Comparison of ENCODE assay signal across 9 cellular contexts in the genomic region with DNA sequence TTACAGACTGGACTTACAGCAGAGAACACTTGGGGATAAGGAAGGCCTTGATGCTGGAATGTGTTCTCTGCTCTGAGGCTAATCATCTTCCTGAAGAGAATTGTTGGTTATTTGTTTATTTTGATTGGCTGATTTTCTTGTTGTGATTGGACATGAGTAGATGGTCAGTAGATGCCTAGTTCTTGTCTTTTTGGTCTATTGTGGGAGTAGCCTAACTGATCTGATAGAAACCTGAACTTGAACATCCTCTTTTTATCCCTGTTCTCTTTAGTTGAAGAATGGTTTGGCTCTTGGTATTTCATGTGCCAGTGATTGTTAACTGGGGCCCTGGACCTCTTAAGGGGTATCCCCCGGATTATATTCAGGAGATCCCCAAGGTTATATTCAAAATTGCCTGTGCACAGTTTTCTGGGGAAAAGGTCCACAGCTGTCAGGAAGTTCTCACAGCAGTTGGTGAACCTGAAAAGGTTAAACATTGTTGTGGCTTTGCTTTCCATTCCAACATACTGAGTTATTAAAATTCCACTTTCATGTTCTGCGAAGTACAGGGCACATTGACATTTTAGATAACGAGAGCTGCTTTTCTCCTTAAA. TPM values are rescaled to one million over a fixed set of nuclear protein-coding genes. Genes with fewer than 3 reads are reported as not detected.
DNase-seq lines count a peak whose midpoint lies in the region; ATAC-seq, FAIRE-seq and TF ChIP-seq lines count a peak whose summit lies in the region.
"Had no signal": no experiment of that assay in that cellular context is flagged by ENCODE, and none has a peak within 500 bp of the region (broad histone marks: within the 10 kb centered on the region; RNA-seq: fewer than 3 reads in every experiment).

No MANE protein-coding gene starts in this region.

- H3K4me3 ChIP-seq in smooth muscle cell (no peak overlapping the region), ovary (no peak overlapping the region)

- CTCF ChIA-PET in RWPE1 (lab: Yijun Ruan, JAX) = interaction anchor here (0.5 kb wide), 1 partner anchor 138 kb away, joined by 4 read pairs; no protein-coding TSS in a partner anchor
- CTCF ChIA-PET in CD4-positive, alpha-beta T cell (lab: Charles Lee) = no interaction called here

- H3K4me3 Mint-ChIP-seq in CD4-positive, alpha-beta T cell = no peak overlapping the region

- peaks cover 5% of the 10 kb centered on the region for H3K4me1 Mint-ChIP-seq in CD4-positive, alpha-beta T cell (ENCODE audit: low read depth)

- POLR2A ChIA-PET in RWPE1 (lab: Yijun Ruan, JAX; ENCODE audit: low non-redundant PET) = no interaction called here
- POLR2A ChIA-PET in CD4-positive, alpha-beta T cell (lab: Charles Lee) = no interaction called here

- H3K4me2 ChIP-seq in smooth muscle cell = peak overlapping the region; percentile 53

- peaks cover 21% of the 10 kb centered on the region for H3K36me3 Mint-ChIP-seq in CD4-positive, alpha-beta T cell (ENCODE audit: low read depth)

- peaks cover 5% of the 10 kb centered on the region for H3F3A ChIP-seq in smooth muscle cell (ENCODE audit: low read depth)

- H3K27me3 ChIP-seq in smooth muscle cell (ENCODE audit: low read depth) (no peaks in the 10 kb centered on the region), ovary (no peaks in the 10 kb centered on the region)
- no peaks in the 10 kb centered on the region for H3K27me3 ChIP-seq in CD4-positive, alpha-beta T cell (ENCODE audit: control insufficient read depth, insufficient read depth, low read length)

- peaks cover 59% of the 10 kb centered on the region for H4K20me1 ChIP-seq in smooth muscle cell (ENCODE audit: low read depth)

- peak overlapping the region; percentile 24 for H3K27ac ChIP-seq in smooth muscle cell (ENCODE audit: low read depth)
- no peak overlapping the region for H3K27ac ChIP-seq in ovary
- H3K27ac ChIP-seq in RWPE1 = no peak overlapping the region
- no peak overlapping the region for H3K27ac ChIP-seq in CD4-positive, alpha-beta T cell (ENCODE audit: low read depth, low read length)

- no peak for TF ChIP-seq CTCF in smooth muscle cell (IDR thresholded peaks at IDR 0.05; ENCODE audit: borderline replicate concordance, insufficient read depth, poor library complexity, severe bottlenecking)
- no peak for TF ChIP-seq CTCF in ovary (IDR thresholded peaks at IDR 0.05)
- no peak for TF ChIP-seq CTCF in RWPE1 (conservative IDR thresholded peaks at IDR 0.05; ENCODE audit: low read depth)
- no peak for TF ChIP-seq CTCF in CD4-positive, alpha-beta T cell (IDR thresholded peaks at IDR 0.05)

- peak; percentile 28 for DNase-seq in MV-4-11 (lab: John Stamatoyannopoulos, UW)
- no peak for DNase-seq in smooth muscle cell (lab: John Stamatoyannopoulos, UW; ENCODE audit: unreplicated experiment)
- DNase-seq in ovary = no peak
- DNase-seq in RWPE1 (ENCODE audit: low spot score) = no peak
- no peak for DNase-seq in CD4-positive, alpha-beta T cell
- DNase-seq in UCSD-AML1 (lab: John Stamatoyannopoulos, UW; ENCODE audit: unreplicated experiment) = no peak
- DNase-seq: NCI-H524 treated with DMSO at 0.1 percent for 48 hours had no signal

- H3K9me3 Mint-ChIP-seq in CD4-positive, alpha-beta T cell = no peaks in the 10 kb centered on the region

- intact Hi-C loops in ovary (cut with DNase I) = no loop called here
- intact Hi-C loops in CD4-positive, alpha-beta T cell (cut with DNase I, micrococcal nuclease) = no loop called here

- 55% methylated on average over 3 of the region's 3 CpGs for WGBS in smooth muscle cell (ENCODE audit: low lambda C conversion rate)
- 5 to 16% (median 9%) methylated on average over 3 of the region's 3 CpGs for WGBS in ovary, 3 donors

- no peak for TF ChIP-seq EP300 in ovary (IDR thresholded peaks at IDR 0.05)

- H3K9me3 ChIP-seq in smooth muscle cell (replicated peaks; ENCODE audit: low read depth) = no peaks in the 10 kb centered on the region
- H3K9me3 ChIP-seq in ovary = no peaks in the 10 kb centered on the region
- no peaks in the 10 kb centered on the region for H3K9me3 ChIP-seq in CD4-positive, alpha-beta T cell (ENCODE audit: control insufficient read depth, low read length)

- H3K4me1 ChIP-seq in smooth muscle cell (ENCODE audit: low read depth) (peaks cover 7% of the 10 kb centered on the region), ovary (ENCODE audit: insufficient read depth) (peaks cover 5% of the 10 kb centered on the region)

- H2AFZ ChIP-seq in smooth muscle cell (ENCODE audit: low read depth) = no peak overlapping the region

- TF ChIP-seq POLR2A in ovary (IDR thresholded peaks at IDR 0.05) = no peak

- peaks cover 88% of the 10 kb centered on the region for H3K79me2 ChIP-seq in smooth muscle cell (ENCODE audit: low read depth)

- no peak overlapping the region for H3K9ac ChIP-seq in smooth muscle cell (ENCODE audit: low read depth)

- peak; percentile 72 for FAIRE-seq in endometrium (lab: Jason Lieb, UNC)

- ATAC-seq in GM18909 (IDR thresholded peaks at IDR 0.05; ENCODE audit: poor library complexity, unreplicated experiment) = peak; percentile 49
- ATAC-seq in CD4-positive, alpha-beta T cell (ENCODE audit: poor library complexity) = no peak

- peaks cover 10% of the 10 kb centered on the region for H3K36me3 ChIP-seq in smooth muscle cell (ENCODE audit: low read depth)
- H3K36me3 ChIP-seq in ovary = no peaks in the 10 kb centered on the region

- no peak overlapping the region for H3K27ac Mint-ChIP-seq in CD4-positive, alpha-beta T cell

- H3K27me3 Mint-ChIP-seq in CD4-positive, alpha-beta T cell = no peaks in the 10 kb centered on the region

RNA-seq across cellular contexts. Expression of a gene that starts 13.6 kb away (rescaled TPM):
- total RNA-seq in smooth muscle cell (104 and 148 TPM in 2 replicates), ovary (10 to 100 TPM; 36.5 to 66.1 (median 49.9) TPM)
- polyA plus RNA-seq in smooth muscle cell (49.9 and 71.4 TPM in 2 replicates), ovary (10 to 100 TPM; 38.3 to 44.3 TPM)
- 1 to 10 TPM; 2.8 TPM for total RNA-seq in CD4-positive, alpha-beta T cell

Comparison
In these comparisons a context has a peak if more than half of its experiments do, and no peak if none do; other contexts are left out.
1. RNA of a gene that starts 13.6 kb away (total RNA-seq): 104 to 148 TPM in smooth muscle cell and 36.5 to 66.1 TPM in ovary; 2.8 TPM in CD4-positive, alpha-beta T cell; every median in the first group is over 4 times any median in the second.